Comparison of ENCODE assay signal across 2 cellular contexts in the genomic region with DNA sequence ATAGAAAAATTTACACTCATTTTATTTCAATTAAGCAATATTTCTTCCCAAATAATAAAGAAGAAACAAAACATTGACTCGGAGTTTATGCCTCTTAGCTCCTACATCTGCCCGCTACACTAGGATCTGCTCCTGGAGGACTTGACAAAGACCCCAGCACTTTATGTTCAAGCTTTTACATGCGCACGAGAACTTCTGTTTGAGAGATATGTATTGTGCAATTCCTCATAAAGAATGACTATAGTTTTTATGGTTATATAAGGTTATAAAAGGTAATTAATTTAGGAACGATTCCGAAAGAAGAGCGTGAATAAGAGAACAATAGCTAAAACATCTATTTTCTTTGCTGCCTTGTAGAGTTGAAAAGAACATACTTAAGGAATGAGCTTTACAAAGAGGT.
A peak's percentile ranks its signal among the peaks of the same experiment; 100 is the strongest.
TF ChIP-seq lines count a peak whose summit lies in the region.

No MANE protein-coding gene starts in this region.

TF ChIP-seq in IMR-90, 13 proteins besides CTCF, POLR2A, EP300 and RAD21:
- TF ChIP-seq BHLHE40 (IDR thresholded peaks at IDR 0.05; ENCODE audit: low read depth, low read length) (no peak), MAFK (IDR thresholded peaks at IDR 0.05; ENCODE audit: low read depth, low read length) (no peak), CEBPB (IDR thresholded peaks at IDR 0.05; ENCODE audit: low read depth, low read length) (peak; percentile 54; the same call in 1 of the 2 replicates)

TF ChIP-seq in K562, 482 proteins besides CTCF, POLR2A, EP300 and RAD21:
- TF ChIP-seq ZNF239 (CRISPR knock-in tag; IDR thresholded peaks at IDR 0.05) (no peak), ZKSCAN8 (CRISPR knock-in tag; IDR thresholded peaks at IDR 0.05) (no peak), SOX6 (IDR thresholded peaks at IDR 0.05) (no peak), CEBPB (tag; IDR thresholded peaks at IDR 0.05) (peak; percentile 48; the same call in 1 of the 2 replicates), ZNF282 (CRISPR knock-in tag; IDR thresholded peaks at IDR 0.05) (no peak), SNRNP70 (optimal IDR thresholded peaks at IDR 0.05; ENCODE audit: low read depth, low read length) (no peak), CEBPG (CRISPR knock-in tag; IDR thresholded peaks at IDR 0.05) (no peak), CEBPG (tag; conservative IDR thresholded peaks at IDR 0.05 in 1 of 2, IDR thresholded peaks at IDR 0.05 in 1 of 2) (peak in 1 of 2 experiments; percentile 59; a peak in 2 of 4 replicates)
